In the genomic region with DNA sequence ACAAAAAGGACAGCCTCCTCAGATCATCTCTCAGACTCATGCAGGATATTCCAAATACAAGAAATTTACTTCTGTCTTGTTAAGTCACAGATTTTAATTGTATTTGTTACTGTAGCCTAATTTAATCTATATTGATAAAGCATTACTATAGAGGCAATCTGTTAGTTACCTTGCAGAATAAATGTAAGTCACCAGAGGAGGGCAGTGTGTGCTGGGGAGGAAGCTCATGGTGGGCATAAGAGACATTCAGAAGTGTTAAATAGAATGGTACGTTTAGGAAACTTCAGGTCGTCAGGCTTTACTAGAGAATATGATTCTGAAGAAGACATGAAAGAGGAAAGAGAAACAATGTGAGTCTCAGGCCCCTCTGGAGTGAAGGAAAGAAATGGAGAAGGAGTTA, we compare ENCODE assay signal across 9 cellular contexts. TPM values are rescaled to one million over a fixed set of nuclear protein-coding genes. Genes with fewer than 3 reads are reported as not detected.
DNase-seq lines count a peak whose midpoint lies in the region; ATAC-seq and TF ChIP-seq lines count a peak whose summit lies in the region.
"Had no signal": no experiment of that assay in that cellular context is flagged by ENCODE, and none has a peak within 500 bp of the region (broad histone marks: within the 10 kb centered on the region; RNA-seq: fewer than 3 reads in every experiment).

No MANE protein-coding gene starts in this region.

- no peak overlapping the region for H3K4me3 ChIP-seq in BE2C (ENCODE audit: low read depth, low read length)

- H3K9me3 ChIP-seq in BE2C = no peaks in the 10 kb centered on the region

- no peaks in the 10 kb centered on the region for H3K4me1 ChIP-seq in BE2C

- H3K27ac ChIP-seq in caudate nucleus (ENCODE audit: low read depth, low read length) = no peak overlapping the region

- no peaks in the 10 kb centered on the region for H3K27me3 ChIP-seq in BE2C

- intact Hi-C loops in left ventricle myocardium superior (cut with micrococcal nuclease) = loop anchor here (5.0 kb wide), 1 partner anchor 144 kb away; no protein-coding TSS in a partner anchor

- H3K36me3 ChIP-seq in BE2C = no peaks in the 10 kb centered on the region

- peak; percentile 30 for ATAC-seq in left ventricle myocardium superior
- ATAC-seq in GM18867 (IDR thresholded peaks at IDR 0.05; ENCODE audit: unreplicated experiment) = no peak
- ATAC-seq in GM18873 (IDR thresholded peaks at IDR 0.05; ENCODE audit: low FRiP score, unreplicated experiment) = no peak
- no peak for ATAC-seq in HG03520 (IDR thresholded peaks at IDR 0.05; ENCODE audit: unreplicated experiment)

- peak; percentile 53 for TF ChIP-seq CTCF in BE2C (IDR thresholded peaks at IDR 0.05; ENCODE audit: low read depth, low read length)
- peak; percentile 31 for TF ChIP-seq CTCF in GM13977 (IDR thresholded peaks at IDR 0.05; ENCODE audit: extremely low read depth, insufficient read depth, missing control alignments)

- DNase-seq in BE2C (no peak), GM13977 (ENCODE audit: low spot score) (no peak), SW480 (ENCODE audit: low spot score) (peak; percentile 9), left ventricle myocardium superior (no peak), caudate nucleus (lab: John Stamatoyannopoulos, UW) (no peak)
- DNase-seq: NCI-H2227 treated with DMSO at 0.1 percent for 48 hours had no signal

- in situ Hi-C loops in GM13977 (cut with MboI; ENCODE audit: low pct_unique_long_range_greater_than_20kb, low sequenced_read_pairs, unreplicated experiment) = no loop called here

RNA-seq across cellular contexts. Expression of a gene that starts 37.3 kb away (rescaled TPM):
- polyA plus RNA-seq in BE2C (2012; ENCODE audit: insufficient read depth, insufficient read length, low read depth) = 0.97 TPM
- total RNA-seq in left ventricle myocardium superior = 15.5 TPM
